In the genomic region with DNA sequence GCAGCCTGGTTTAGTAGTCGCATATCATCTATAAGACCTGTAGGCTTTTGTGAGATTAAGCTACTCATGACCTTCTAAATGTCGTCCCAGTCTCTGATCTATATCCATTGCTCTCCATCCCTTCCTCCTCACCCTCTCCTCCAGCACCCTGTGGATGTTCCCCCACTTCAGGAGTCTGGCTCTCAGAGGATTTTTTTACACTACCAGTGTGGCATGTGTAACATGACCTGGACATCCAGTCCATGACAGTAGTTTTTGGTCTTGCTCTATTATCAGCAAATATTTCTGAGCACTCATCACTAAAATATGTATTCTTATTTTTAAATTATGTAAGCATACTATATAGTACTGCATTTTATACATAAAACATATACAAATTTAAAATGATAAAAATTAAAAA, we compare ENCODE assay signal across 14 cellular contexts.
"Had no signal": no experiment of that assay in that cellular context is flagged by ENCODE, and none has a peak within 500 bp of the region (broad histone marks: within the 10 kb centered on the region; RNA-seq: fewer than 3 reads in every experiment).

No MANE protein-coding gene starts in this region.

- H3K9me3 Mint-ChIP-seq: activated T-helper 17 cell treated with anti-CD3 and anti-CD28 coated beads, Interleukin-2, amount 50 U/mL, for 72 hours; effector memory CD8-positive, alpha-beta T cell had no signal

- H3K27ac ChIP-seq: ascending aorta, heart left ventricle had no signal

- ATAC-seq: activated naive CD8-positive, alpha-beta T cell treated with anti-CD3 and anti-CD28 coated beads, Interleukin-2, amount 50 U/mL, for 24 hours; activated T-helper 17 cell treated with anti-CD3 and anti-CD28 coated beads, Interleukin-2, amount 50 U/mL, for 72 hours; effector memory CD8-positive, alpha-beta T cell; heart left ventricle; left cardiac atrium; sciatic nerve; stimulated activated effector memory CD8-positive, alpha-beta T cell treated with anti-CD3 and anti-CD28 coated beads, Interleukin-12 subunit alpha, Interleukin-12 subunit beta, amount 100 ng/mL, for 72 hours had no signal

- DNase-seq: activated CD4-positive, alpha-beta T cell treated with anti-CD3 and anti-CD28 coated beads, Interleukin-2, amount 50 U/mL, for 4 hours; activated naive CD4-positive, alpha-beta T cell treated with Interleukin-2 at 50 U/mL for 16 hours; activated naive CD8-positive, alpha-beta T cell treated with anti-CD3 and anti-CD28 coated beads, Interleukin-2, amount 50 U/mL, for 24 hours; effector memory CD8-positive, alpha-beta T cell; heart left ventricle; left cardiac atrium; stimulated activated CD4-positive, alpha-beta T cell treated with anti-CD3 and anti-CD28 coated beads, Interleukin-1b, Interleukin-23, amount 100 ng/mL, for 48 hours had no signal

- H3K4me3 ChIP-seq: ascending aorta, heart left ventricle, lung had no signal

- H3K36me3 Mint-ChIP-seq: mesothelial cell of epicardium; stimulated activated effector memory CD8-positive, alpha-beta T cell treated with anti-CD3 and anti-CD28 coated beads, Interleukin-12 subunit alpha, Interleukin-12 subunit beta, amount 100 ng/mL, for 72 hours had no signal

- H3K27me3 ChIP-seq: ascending aorta, heart left ventricle had no signal

- H3K9me3 ChIP-seq: ascending aorta had no signal

- H3K27ac Mint-ChIP-seq: activated naive CD8-positive, alpha-beta T cell treated with anti-CD3 and anti-CD28 coated beads, Interleukin-2, amount 50 U/mL, for 24 hours; activated T-helper 17 cell treated with anti-CD3 and anti-CD28 coated beads, Interleukin-2, amount 50 U/mL, for 72 hours; dendritic cell treated with granulocyte-macrophage colony-stimulating factor and Interleukin-4, amounts not matched to agents 40 ng/mL and 50 ng/mL, for 4 days; effector memory CD8-positive, alpha-beta T cell; mesothelial cell of epicardium; stimulated activated effector memory CD8-positive, alpha-beta T cell treated with anti-CD3 and anti-CD28 coated beads, Interleukin-12 subunit alpha, Interleukin-12 subunit beta, amount 100 ng/mL, for 72 hours had no signal

- H3K36me3 ChIP-seq: ascending aorta, heart left ventricle had no signal

- H3K4me1 Mint-ChIP-seq: activated T-helper 17 cell treated with anti-CD3 and anti-CD28 coated beads, Interleukin-2, amount 50 U/mL, for 72 hours; stimulated activated effector memory CD8-positive, alpha-beta T cell treated with anti-CD3 and anti-CD28 coated beads, Interleukin-12 subunit alpha, Interleukin-12 subunit beta, amount 100 ng/mL, for 72 hours had no signal

- H3K4me3 Mint-ChIP-seq: activated naive CD8-positive, alpha-beta T cell treated with anti-CD3 and anti-CD28 coated beads, Interleukin-2, amount 50 U/mL, for 24 hours; activated T-helper 17 cell treated with anti-CD3 and anti-CD28 coated beads, Interleukin-2, amount 50 U/mL, for 72 hours; dendritic cell treated with granulocyte-macrophage colony-stimulating factor and Interleukin-4, amounts not matched to agents 40 ng/mL and 50 ng/mL, for 4 days; effector memory CD8-positive, alpha-beta T cell; mesothelial cell of epicardium; stimulated activated effector memory CD8-positive, alpha-beta T cell treated with anti-CD3 and anti-CD28 coated beads, Interleukin-12 subunit alpha, Interleukin-12 subunit beta, amount 100 ng/mL, for 72 hours had no signal

- H3K4me1 ChIP-seq: ascending aorta had no signal

- H3K27me3 Mint-ChIP-seq: activated naive CD8-positive, alpha-beta T cell treated with anti-CD3 and anti-CD28 coated beads, Interleukin-2, amount 50 U/mL, for 24 hours; activated T-helper 17 cell treated with anti-CD3 and anti-CD28 coated beads, Interleukin-2, amount 50 U/mL, for 72 hours had no signal
